In genomic region chr1:16099412-16099811, GRCh38 we compare ENCODE assay signal across 10 cellular contexts. TPM values are rescaled to one million over a fixed set of nuclear protein-coding genes. Genes with fewer than 3 reads are reported as not detected.
"Had no signal": no experiment of that assay in that cellular context is flagged by ENCODE, and none has a peak within 500 bp of the region (broad histone marks: within the 10 kb centered on the region; RNA-seq: fewer than 3 reads in every experiment).

No MANE protein-coding gene starts in this region.

- H3K4me2 ChIP-seq: KMS-11 had no signal

- H3K4me3 ChIP-seq: K562 had no signal

- ATAC-seq: K562 had no signal

- FAIRE-seq: HTR-8/SVneo, K562 had no signal

- H3K27ac ChIP-seq: HL-60, KMS-11 had no signal

- DNase-seq: IMR-90, KBM-7, KG1 had no signal

- H3K9ac ChIP-seq: KMS-11 had no signal

RNA-seq across cellular contexts. Expression of gene FAM131C, which starts 26.0 kb away (rescaled TPM):
- polyA plus RNA-seq: IgD-negative memory B cell had no signal

RNA-seq across cellular contexts. Expression of gene CLCNKB, which starts 55.8 kb away (rescaled TPM):
- total RNA-seq: HT-29, HT1080, IMR-90 had no signal
- polyA plus RNA-seq: IgD-negative memory B cell had no signal

RNA-seq across cellular contexts. Expression of gene EPHA2, which starts 56.5 kb away (rescaled TPM):
- polyA plus RNA-seq: IgD-negative memory B cell had no signal
